ENCODE assay signal across 8 cellular contexts in the genomic region with DNA sequence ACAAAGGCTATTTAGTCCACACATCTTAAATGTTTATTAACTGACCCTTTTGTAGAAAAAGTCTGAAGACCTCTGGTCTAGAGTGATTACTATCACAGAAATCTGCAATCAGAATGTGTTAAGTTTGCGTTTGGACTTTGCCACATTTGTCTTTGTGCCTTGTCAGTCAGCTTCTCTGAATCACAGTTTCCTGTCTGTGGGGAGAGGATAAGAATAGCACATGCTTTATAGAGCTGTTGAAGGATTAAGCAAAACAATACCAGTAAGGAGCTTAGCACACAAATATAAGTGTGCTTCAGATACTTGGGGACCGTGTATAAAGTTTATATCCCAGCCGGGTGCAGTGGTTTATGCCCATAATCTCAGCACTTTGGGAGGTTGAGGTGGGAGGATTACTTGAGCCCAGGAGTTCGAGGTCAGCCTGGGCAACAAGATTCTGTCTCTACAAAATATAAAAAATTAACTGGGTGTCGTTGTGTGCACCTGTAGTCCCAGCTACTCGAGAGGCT.
A peak's percentile ranks its signal among the peaks of the same experiment; 100 is the strongest.
DNase-seq lines count a peak whose midpoint lies in the region; ATAC-seq and TF ChIP-seq lines count a peak whose summit lies in the region.

No MANE protein-coding gene starts in this region.

- H3K9me3 Mint-ChIP-seq in T-helper 2 cell treated with Interferon-gamma antibody and Interleukin-4, amounts not matched to agents 5 μg/mL and 100 μg/mL, for 36 hours = peaks cover 12% of the 10 kb centered on the region
- peaks cover 11% of the 10 kb centered on the region for H3K9me3 Mint-ChIP-seq in mesothelial cell of epicardium

- H3K27me3 ChIP-seq in subcutaneous abdominal adipose tissue (ENCODE audit: control insufficient read depth in 5 of 5, insufficient read depth in 4 of 5, low read length in 5 of 5) (no peaks in the 10 kb centered on the region), sigmoid colon (no peaks in the 10 kb centered on the region)

- peaks cover 13% of the 10 kb centered on the region for H3K36me3 Mint-ChIP-seq in T-helper 2 cell treated with Interferon-gamma antibody and Interleukin-4, amounts not matched to agents 5 μg/mL and 100 μg/mL, for 36 hours (ENCODE audit: low read depth)
- no peaks in the 10 kb centered on the region for H3K36me3 Mint-ChIP-seq in mesothelial cell of epicardium

- WGBS in sigmoid colon, 2 donors = 25 to 39% methylated on average over 6 of the region's 6 CpGs

- peak; percentile 64 for ATAC-seq in GM19467 (IDR thresholded peaks at IDR 0.05; ENCODE audit: unreplicated experiment)
- peak; percentile 67 for ATAC-seq in HG03520 (IDR thresholded peaks at IDR 0.05; ENCODE audit: unreplicated experiment)

- no peak overlapping the region for H3K4me3 ChIP-seq in subcutaneous abdominal adipose tissue (ENCODE audit: low read depth in 1 of 5, low read length in 5 of 5)
- H3K4me3 ChIP-seq in sigmoid colon = no peak overlapping the region

- DNase-seq in ELR (ENCODE audit: low read depth) (peak; percentile 19), germinal center (ENCODE audit: low spot score) (peak; percentile 27), mesothelial cell of epicardium (ENCODE audit: low spot score in 2 of 2, unreplicated experiment in 2 of 2) (no peak), sigmoid colon (no peak)
- DNase-seq in T-helper 2 cell treated with Interferon-gamma antibody and Interleukin-4, amounts not matched to agents 5 μg/mL and 100 μg/mL, for 36 hours (ENCODE audit: low spot score) = peak; percentile 48

- peak overlapping the region; percentile 81 for H3K27ac Mint-ChIP-seq in T-helper 2 cell treated with Interferon-gamma antibody and Interleukin-4, amounts not matched to agents 5 μg/mL and 100 μg/mL, for 36 hours
- H3K27ac Mint-ChIP-seq in mesothelial cell of epicardium = no peak overlapping the region

- no peak for TF ChIP-seq POLR2A in sigmoid colon (IDR thresholded peaks at IDR 0.05)

- H3K4me1 Mint-ChIP-seq in T-helper 2 cell treated with Interferon-gamma antibody and Interleukin-4, amounts not matched to agents 5 μg/mL and 100 μg/mL, for 36 hours (ENCODE audit: low read depth) = peaks cover 38% of the 10 kb centered on the region
- no peaks in the 10 kb centered on the region for H3K4me1 Mint-ChIP-seq in mesothelial cell of epicardium

- no peaks in the 10 kb centered on the region for H3K27me3 Mint-ChIP-seq in T-helper 2 cell treated with Interferon-gamma antibody and Interleukin-4, amounts not matched to agents 5 μg/mL and 100 μg/mL, for 36 hours (ENCODE audit: low read depth)
- no peaks in the 10 kb centered on the region for H3K27me3 Mint-ChIP-seq in mesothelial cell of epicardium (ENCODE audit: low read depth)

- H3K36me3 ChIP-seq in subcutaneous abdominal adipose tissue (ENCODE audit: control insufficient read depth in 5 of 5, insufficient read depth in 5 of 5, low read length in 5 of 5) (no peaks in the 10 kb centered on the region), sigmoid colon (no peaks in the 10 kb centered on the region)

- H3K27ac ChIP-seq in subcutaneous abdominal adipose tissue (ENCODE audit: low read depth, low read length) = peak overlapping the region; percentile 39
- H3K27ac ChIP-seq in sigmoid colon = peak overlapping the region in 1 of 4 donors; percentile 8

- no peaks in the 10 kb centered on the region for H3K9me3 ChIP-seq in subcutaneous abdominal adipose tissue (ENCODE audit: control insufficient read depth in 5 of 5, low read length in 5 of 5)
- peaks cover 0 to 3% (median 0%) of the 10 kb centered on the region in 4 donors for H3K9me3 ChIP-seq in sigmoid colon

- intact Hi-C loops in sigmoid colon (cut with DNase I) = no loop called here

- no peak for TF ChIP-seq CTCF in mesothelial cell of epicardium (IDR thresholded peaks at IDR 0.05; ENCODE audit: unreplicated experiment)
- no peak for TF ChIP-seq CTCF in sigmoid colon (IDR thresholded peaks at IDR 0.05)

- no peak for TF ChIP-seq EP300 in sigmoid colon (IDR thresholded peaks at IDR 0.05)

- H3K4me3 Mint-ChIP-seq in T-helper 2 cell treated with Interferon-gamma antibody and Interleukin-4, amounts not matched to agents 5 μg/mL and 100 μg/mL, for 36 hours = peak overlapping the region; percentile 68
- no peak overlapping the region for H3K4me3 Mint-ChIP-seq in mesothelial cell of epicardium

- H3K9ac ChIP-seq in subcutaneous abdominal adipose tissue (ENCODE audit: low read length in 5 of 5) = no peak overlapping the region

- H3K4me1 ChIP-seq in subcutaneous abdominal adipose tissue (ENCODE audit: control insufficient read depth in 5 of 5, insufficient read depth in 5 of 5, low read length in 5 of 5) (peaks cover 0 to 17% (median 10%) of the 10 kb centered on the region in 5 donors), sigmoid colon (no peaks in the 10 kb centered on the region)

Comparison
In these comparisons a context has a peak if more than half of its experiments do, and no peak if none do; other contexts are left out.
1. DNase-seq: peak in ELR (single experiment), T-helper 2 cell treated with Interferon-gamma antibody and Interleukin-4, amounts not matched to agents 5 μg/mL and 100 μg/mL, for 36 hours (single experiment) and germinal center (single experiment); none in mesothelial cell of epicardium (0 of 2) and sigmoid colon (single experiment).